26 cellular contexts compared by ENCODE assay signal in the genomic region with DNA sequence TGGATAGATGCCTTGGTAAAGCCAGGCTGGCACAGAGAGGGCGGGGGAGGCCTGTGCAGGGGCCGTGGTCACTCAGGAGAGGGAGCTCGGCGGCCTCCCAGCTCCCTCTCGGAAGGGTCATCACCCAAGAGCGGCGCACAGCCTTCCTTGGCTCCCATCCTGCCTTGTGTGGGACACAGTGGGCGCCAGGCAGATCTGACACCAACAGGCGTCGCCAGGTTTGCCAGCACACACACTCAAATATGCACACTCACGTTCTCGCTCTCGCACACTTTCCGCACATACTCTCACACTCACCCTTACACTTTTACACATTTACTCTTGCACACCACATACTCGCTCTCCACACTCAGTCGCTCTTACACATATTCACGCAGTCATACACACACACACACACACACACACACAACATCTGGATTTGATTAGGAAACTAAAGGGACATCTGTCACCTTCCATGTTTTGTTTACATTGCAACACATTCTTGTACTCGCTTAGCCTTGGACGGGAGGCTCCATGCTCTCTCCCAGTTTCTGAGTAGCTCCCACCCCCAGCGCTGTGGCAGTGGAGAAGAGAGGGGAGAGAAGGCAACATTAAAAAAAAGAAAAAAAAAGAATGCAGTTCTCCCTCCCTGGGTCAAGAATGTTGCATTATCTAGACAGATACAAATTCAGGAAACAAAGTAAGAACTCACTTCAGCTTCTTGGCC. TPM values are rescaled to one million over a fixed set of nuclear protein-coding genes. Genes with fewer than 3 reads are reported as not detected.
DNase-seq lines count a peak whose midpoint lies in the region; ATAC-seq, FAIRE-seq and TF ChIP-seq lines count a peak whose summit lies in the region.
"Had no signal": no experiment of that assay in that cellular context is flagged by ENCODE, and none has a peak within 500 bp of the region (broad histone marks: within the 10 kb centered on the region; RNA-seq: fewer than 3 reads in every experiment).

No MANE protein-coding gene starts in this region.

- intact Hi-C loops in GM12878 (cut with micrococcal nuclease; ENCODE audit: unreplicated experiment), result no loop called here
- intact Hi-C loops in stomach (cut with DNase I; ENCODE audit: low total_unique reads), result no loop called here
- intact Hi-C loops in dorsolateral prefrontal cortex (cut with DNase I), result no loop called here

- RAD21 ChIA-PET in GM12878 (lab: Charles Lee; ENCODE audit: unreplicated experiment), result no interaction called here

- no peak for TF ChIP-seq POLR2A in GM12878 (IDR thresholded peaks at IDR 0.05; ENCODE audit: low read depth, low read length)
- no peak for TF ChIP-seq POLR2A in stomach (IDR thresholded peaks at IDR 0.05)

- H3K4me3 ChIP-seq in GM12878 (no peak overlapping the region), mesenchymal stem cell (ENCODE audit: insufficient read depth in 1 of 2, low read depth in 1 of 2, low read length in 2 of 2) (no peak overlapping the region), stomach (no peak overlapping the region), dorsolateral prefrontal cortex (no peak overlapping the region)
- H3K4me3 ChIP-seq: body of pancreas, esophagus muscularis mucosa, left lung, smooth muscle cell, upper lobe of left lung had no signal

- no peaks in the 10 kb centered on the region for H3K79me2 ChIP-seq in GM12878 (ENCODE audit: control insufficient read depth, insufficient read depth, low read length)

- H3K9ac ChIP-seq in GM12878 (ENCODE audit: control insufficient read depth, insufficient read depth, low read length), result no peak overlapping the region
- no peak overlapping the region for H3K9ac ChIP-seq in mesenchymal stem cell (ENCODE audit: low read length)

- no peak overlapping the region for H2AFZ ChIP-seq in GM12878 (ENCODE audit: control insufficient read depth, low read depth, low read length)
- H2AFZ ChIP-seq in mesenchymal stem cell (ENCODE audit: low read depth, low read length), result no peak overlapping the region

- H2BK12ac ChIP-seq in mesenchymal stem cell (ENCODE audit: low read length in 2 of 2), result peak overlapping the region in 1 of 2 experiments; percentile 57

- peak; percentile 18 for DNase-seq in NCI-H82 (lab: John Stamatoyannopoulos, UW)
- DNase-seq in NCI-H82 treated with DMSO at 0.1 percent for 48 hours (lab: John Stamatoyannopoulos, UW; ENCODE audit: unreplicated experiment), result no peak
- no peak for DNase-seq in GM12878 (ENCODE audit: low read depth, low spot score)
- peak; percentile 41 for DNase-seq in mesenchymal stem cell
- no peak for DNase-seq in stomach
- no peak for DNase-seq in DMS53 (lab: John Stamatoyannopoulos, UW)
- no peak for DNase-seq in amniotic stem cell (lab: John Stamatoyannopoulos, UW)
- no peak for DNase-seq in dorsolateral prefrontal cortex
- DNase-seq: 8988T; activated B cell treated with CpG ODN at 0.5 μM for 24 hours; activated CD4-positive, alpha-beta memory T cell treated with anti-CD3 and anti-CD28 coated beads for 36 hours; activated naive CD8-positive, alpha-beta T cell treated with anti-CD3 and anti-CD28 coated beads, Interleukin-2, amount 10 ng/mL, durations not matched to agents 7 days and 5 days; body of pancreas; effector memory CD4-positive, alpha-beta T cell; GOT3; left lung; NCI-H1436; NCI-H2171 treated with DMSO at 0.1 percent for 48 hours; NCI-H526 treated with DMSO at 0.1 percent for 48 hours; Right ventricle myocardium superior; stimulated activated CD4-positive, alpha-beta T cell treated with anti-CD3 and anti-CD28 coated beads, Interleukin-2, amount 100 ng/mL, for 48 hours; stimulated activated naive CD4-positive, alpha-beta T cell; T1000; upper lobe of left lung had no signal

- H3K4me2 ChIP-seq in GM12878 (ENCODE audit: control insufficient read depth, insufficient read depth), result no peak overlapping the region
- H3K4me2 ChIP-seq in mesenchymal stem cell (ENCODE audit: low read length, poor library complexity, severe bottlenecking), result no peak overlapping the region
- H3K4me2 ChIP-seq: smooth muscle cell had no signal

- no TSS peak for BruUV-seq in GM12878 (replicated peaks; lab: Mats Ljungman, UMichigan)

- H3K27ac ChIP-seq in GM12878 (ENCODE audit: control insufficient read depth, insufficient read depth), result no peak overlapping the region
- H3K27ac ChIP-seq in mesenchymal stem cell (ENCODE audit: low read length, poor library complexity, severe bottlenecking), result no peak overlapping the region
- H3K27ac ChIP-seq in stomach, result peak overlapping the region in 3 of 5 donors; percentile 49 to 76 (median 53)
- H3K27ac ChIP-seq in dorsolateral prefrontal cortex, result no peak overlapping the region
- H3K27ac ChIP-seq: body of pancreas, esophagus muscularis mucosa, left lung, upper lobe of left lung had no signal

- WGBS in GM12878 (ENCODE audit: insufficient coverage, insufficient replicate concordance, low lambda C conversion rate, missing lambda C conversion rate), result 53% methylated on average over 19 of the region's 20 CpGs
- 91% methylated on average over 17 of the region's 20 CpGs for WGBS in mesenchymal stem cell
- WGBS in stomach, 5 donors, result 80 to 85% (median 85%) methylated on average over 20 of the region's 20 CpGs

- peak overlapping the region in 1 of 2 experiments; percentile 6 for H3K18ac ChIP-seq in mesenchymal stem cell (ENCODE audit: low read depth in 1 of 2, low read length in 2 of 2)

- no peak overlapping the region for H2BK15ac ChIP-seq in mesenchymal stem cell (ENCODE audit: low read depth, poor library complexity, severe bottlenecking)

- FAIRE-seq in GM12878 (lab: Jason Lieb, UNC), result no peak

- in situ Hi-C loops in GM12878 (cut with MboI), result no loop called here

- no peak overlapping the region for H3K4ac ChIP-seq in mesenchymal stem cell (ENCODE audit: low read depth in 1 of 2, low read length in 2 of 2)

- POLR2A ChIA-PET in GM12878 (lab: Charles Lee), result no interaction called here

- H3K4me1 ChIP-seq in GM12878 (ENCODE audit: control insufficient read depth, insufficient read depth, low read length), result no peaks in the 10 kb centered on the region
- H3K4me1 ChIP-seq in mesenchymal stem cell (ENCODE audit: control insufficient read depth, insufficient read depth, low read depth, low read length), result peaks cover 14% of the 10 kb centered on the region
- H3K4me1 ChIP-seq in stomach, result peaks cover 0 to 42% (median 5%) of the 10 kb centered on the region in 4 donors
- H3K4me1 ChIP-seq: body of pancreas had no signal

- H3K23ac ChIP-seq in mesenchymal stem cell (ENCODE audit: low read length in 2 of 2), result no peak overlapping the region

- no peaks in the 10 kb centered on the region for H3K36me3 ChIP-seq in GM12878 (ENCODE audit: control insufficient read depth in 2 of 2, insufficient read depth in 2 of 2, low read length in 1 of 2)
- H3K36me3 ChIP-seq in mesenchymal stem cell (ENCODE audit: control insufficient read depth in 1 of 2, insufficient read depth in 2 of 2, low read depth in 1 of 2, low read length in 2 of 2), result no peaks in the 10 kb centered on the region
- no peaks in the 10 kb centered on the region for H3K36me3 ChIP-seq in stomach
- H3K36me3 ChIP-seq: left lung, upper lobe of left lung had no signal

- H3K27me3 ChIP-seq in GM12878 (replicated peaks in 1 of 2; ENCODE audit: control insufficient read depth in 2 of 2, insufficient read depth in 2 of 2, low read length in 1 of 2) (no peaks in the 10 kb centered on the region; a peak in 2 of 4 replicates), mesenchymal stem cell (ENCODE audit: control insufficient read depth in 1 of 2, insufficient read depth in 1 of 2, low read length in 2 of 2) (no peaks in the 10 kb centered on the region), stomach (no peaks in the 10 kb centered on the region), dorsolateral prefrontal cortex (no peaks in the 10 kb centered on the region)
- H3K27me3 ChIP-seq: body of pancreas, esophagus muscularis mucosa, left lung, upper lobe of left lung had no signal

- ATAC-seq in GM12878, result no peak
- ATAC-seq: body of pancreas had no signal

- H2BK120ac ChIP-seq in mesenchymal stem cell (ENCODE audit: low read depth, low read length), result no peak overlapping the region

- TF ChIP-seq RAD21 in GM12878 (IDR thresholded peaks at IDR 0.05; ENCODE audit: insufficient read depth, low read depth, low read length), result no peak

- peak overlapping the region; percentile 14 for H4K91ac ChIP-seq in mesenchymal stem cell (ENCODE audit: low read length)

- H3K14ac ChIP-seq in mesenchymal stem cell (ENCODE audit: low read length in 2 of 2), result no peak overlapping the region

- no peaks in the 10 kb centered on the region for H3K9me3 ChIP-seq in GM12878 (replicated peaks; ENCODE audit: control insufficient read depth, insufficient read depth, low read length)
- no peaks in the 10 kb centered on the region for H3K9me3 ChIP-seq in mesenchymal stem cell (ENCODE audit: control insufficient read depth, low read length)
- H3K9me3 ChIP-seq in stomach, result no peaks in the 10 kb centered on the region
- H3K9me3 ChIP-seq: body of pancreas, esophagus muscularis mucosa, left lung, upper lobe of left lung had no signal

- no peaks in the 10 kb centered on the region for H4K20me1 ChIP-seq in GM12878 (ENCODE audit: control insufficient read depth, insufficient read depth)

- CTCF ChIA-PET in GM12878 (lab: Yijun Ruan, JAX), result no interaction called here

- H4K8ac ChIP-seq in mesenchymal stem cell (ENCODE audit: low read length), result no peak overlapping the region

- TF ChIP-seq EP300 in GM12878 (IDR thresholded peaks at IDR 0.05; ENCODE audit: borderline replicate concordance in 1 of 2, control insufficient read depth in 1 of 2, low read depth in 2 of 2, low read length in 2 of 2) (no peak), stomach (IDR thresholded peaks at IDR 0.05) (no peak)

- SMC1A ChIA-PET in GM12878 (lab: Charles Lee; ENCODE audit: uncharacterized antibody, unreplicated experiment), result no interaction called here

- no peaks in the 10 kb centered on the region for H3K79me1 ChIP-seq in mesenchymal stem cell (replicated peaks; ENCODE audit: low read length, poor library complexity, severe bottlenecking)

- no peak overlapping the region for H2BK5ac ChIP-seq in mesenchymal stem cell (ENCODE audit: low read depth, low read length, poor library complexity, severe bottlenecking)

- H2AK5ac ChIP-seq in mesenchymal stem cell (ENCODE audit: low read length, severe bottlenecking), result no peak overlapping the region

- TF ChIP-seq CTCF in GM12878 (IDR thresholded peaks at IDR 0.05 in 2 of 3, conservative IDR thresholded peaks at IDR 0.05 in 1 of 3; ENCODE audit: control insufficient read depth in 2 of 3, extremely low read depth in 1 of 3, insufficient read depth in 1 of 3, low read depth in 3 of 3, low read length in 3 of 3) (no peak), stomach (IDR thresholded peaks at IDR 0.05) (no peak), dorsolateral prefrontal cortex (IDR thresholded peaks at IDR 0.05 in 54 of 56, conservative IDR thresholded peaks at IDR 0.05 in 2 of 56; ENCODE audit: low read depth in 1 of 56, partially characterized antibody in 56 of 56) (no peak)

RNA-seq across cellular contexts. Expression of gene CHMP1B, which starts 10.5 kb away (rescaled TPM):
- 23.6 and 24.0 TPM in 2 replicates for total RNA-seq in GM12878 (2013; cell fraction: nucleolus; rRNA removed)
- total RNA-seq in GM12878 (2014; rRNA removed) (17.8 and 21.1 TPM in 2 replicates), GM12878 (2014; rRNA removed; fragmentation: Illumina TruSeq; extraction: Trizol) (19.0 and 19.9 TPM in 2 replicates), GM12878 (2021) (14.4 and 15.1 TPM in 2 replicates), stomach (10 to 100 TPM; 17.9 to 96.0 (median 34.2) TPM), dorsolateral prefrontal cortex (10 to 100 TPM; 26.5 to 54.3 (median 43.5) TPM)
- polyA plus RNA-seq in GM12878 (2011; ENCODE audit: low read depth), result 10.6 TPM
- polyA plus RNA-seq in GM12878 (2011; rRNA removed) (20.4 and 25.7 TPM in 2 replicates), GM12878 (2014; fragmentation: Illumina TruSeq; extraction: Trizol) (15.4 and 18.1 TPM in 2 replicates), GM12878 (2014; fragmentation: Nextera tagmentation; extraction: Ambion mirVana) (10 to 100 TPM in 1 of 2 experiments, 1 to 10 TPM in 1; 8.5 to 12.1 TPM), GM12878 (2014; rRNA removed) (17.4 and 20.1 TPM in 2 replicates), GM12878 (2016; fragmentation: Nextera tagmentation; extraction: Ambion mirVana) (10 to 100 TPM; 22.0 to 24.0 TPM), stomach (10 to 100 TPM; 37.0 to 45.8 (median 42.0) TPM)
- polyA plus RNA-seq in GM12878 (2011; cell fraction: cytosol; rRNA removed), result 17.4 and 20.5 TPM in 2 replicates
- 10.6 and 13.5 TPM in 2 replicates for polyA plus RNA-seq in GM12878 (2011; cell fraction: nucleus; rRNA removed)
- 15.8 and 16.9 TPM in 2 replicates for polyA plus RNA-seq in GM12878 (2012)
- 13.7 and 15.6 TPM in 2 replicates for polyA minus RNA-seq in GM12878 (2011; rRNA and poly(A)+ RNA removed)
- 6.0 and 9.0 TPM in 2 replicates for polyA minus RNA-seq in GM12878 (2011; cell fraction: cytosol; rRNA and poly(A)+ RNA removed)
- polyA minus RNA-seq in GM12878 (2011; cell fraction: nucleus; rRNA and poly(A)+ RNA removed), result 8.1 and 9.9 TPM in 2 replicates
- 30.3 TPM for polyA plus RNA-seq in mesenchymal stem cell (2013, experiment 1 of 2)
- polyA plus RNA-seq in mesenchymal stem cell (2013, experiment 2 of 2), result 31.8 TPM

RNA-seq across cellular contexts. Expression of gene MPPE1, which starts 46.4 kb away (rescaled TPM):
- 62.0 and 65.4 TPM in 2 replicates for total RNA-seq in GM12878 (2013; cell fraction: nucleolus; rRNA removed)
- total RNA-seq in GM12878 (2014; rRNA removed) (24.9 and 26.4 TPM in 2 replicates), GM12878 (2014; rRNA removed; fragmentation: Illumina TruSeq; extraction: Trizol) (14.5 and 17.5 TPM in 2 replicates), GM12878 (2021) (24.0 and 31.5 TPM in 2 replicates), stomach (10 to 100 TPM; 15.2 to 82.0 (median 53.8) TPM), dorsolateral prefrontal cortex (10 to 100 TPM; 28.8 to 68.7 (median 48.6) TPM)
- 12.3 TPM for polyA plus RNA-seq in GM12878 (2011; ENCODE audit: low read depth)
- polyA plus RNA-seq in GM12878 (2011; rRNA removed) (32.3 and 33.5 TPM in 2 replicates), GM12878 (2014; fragmentation: Illumina TruSeq; extraction: Trizol) (18.6 and 19.5 TPM in 2 replicates), GM12878 (2014; fragmentation: Nextera tagmentation; extraction: Ambion mirVana) (10 to 100 TPM; 13.8 to 15.6 TPM), GM12878 (2014; rRNA removed) (27.7 and 33.6 TPM in 2 replicates), GM12878 (2016; fragmentation: Nextera tagmentation; extraction: Ambion mirVana) (10 to 100 TPM; 30.3 to 34.5 TPM), stomach (10 to 100 TPM; 17.3 to 20.6 (median 19.6) TPM)
- 16.8 and 24.6 TPM in 2 replicates for polyA plus RNA-seq in GM12878 (2011; cell fraction: cytosol; rRNA removed)
- 75.7 and 80.6 TPM in 2 replicates for polyA plus RNA-seq in GM12878 (2011; cell fraction: nucleus; rRNA removed)
- 14.2 and 17.6 TPM in 2 replicates for polyA plus RNA-seq in GM12878 (2012)
- 22.8 and 26.5 TPM in 2 replicates for polyA minus RNA-seq in GM12878 (2011; rRNA and poly(A)+ RNA removed)
- polyA minus RNA-seq in GM12878 (2011; cell fraction: cytosol; rRNA and poly(A)+ RNA removed), result 7.2 and 12.5 TPM in 2 replicates
- 21.8 and 43.2 TPM in 2 replicates for polyA minus RNA-seq in GM12878 (2011; cell fraction: nucleus; rRNA and poly(A)+ RNA removed)
- 20.5 TPM for polyA plus RNA-seq in mesenchymal stem cell (2013, experiment 1 of 2)
- polyA plus RNA-seq in mesenchymal stem cell (2013, experiment 2 of 2), result 21.7 TPM

Comparison
In these comparisons a context has a peak if more than half of its experiments do, and no peak if none do; other contexts are left out.
1. DNase-seq: peak in NCI-H82 (single experiment) and mesenchymal stem cell (single experiment); none in NCI-H82 treated with DMSO at 0.1 percent for 48 hours (single experiment), GM12878 (single experiment), stomach (single experiment), DMS53 (single experiment), amniotic stem cell (single experiment) and dorsolateral prefrontal cortex (0 of 10).
2. H3K27ac ChIP-seq: peak in stomach (3 of 5); none in GM12878 (single experiment), mesenchymal stem cell (single experiment) and dorsolateral prefrontal cortex (0 of 59).